ENCODE assay signal across 8 cellular contexts in the genomic region with DNA sequence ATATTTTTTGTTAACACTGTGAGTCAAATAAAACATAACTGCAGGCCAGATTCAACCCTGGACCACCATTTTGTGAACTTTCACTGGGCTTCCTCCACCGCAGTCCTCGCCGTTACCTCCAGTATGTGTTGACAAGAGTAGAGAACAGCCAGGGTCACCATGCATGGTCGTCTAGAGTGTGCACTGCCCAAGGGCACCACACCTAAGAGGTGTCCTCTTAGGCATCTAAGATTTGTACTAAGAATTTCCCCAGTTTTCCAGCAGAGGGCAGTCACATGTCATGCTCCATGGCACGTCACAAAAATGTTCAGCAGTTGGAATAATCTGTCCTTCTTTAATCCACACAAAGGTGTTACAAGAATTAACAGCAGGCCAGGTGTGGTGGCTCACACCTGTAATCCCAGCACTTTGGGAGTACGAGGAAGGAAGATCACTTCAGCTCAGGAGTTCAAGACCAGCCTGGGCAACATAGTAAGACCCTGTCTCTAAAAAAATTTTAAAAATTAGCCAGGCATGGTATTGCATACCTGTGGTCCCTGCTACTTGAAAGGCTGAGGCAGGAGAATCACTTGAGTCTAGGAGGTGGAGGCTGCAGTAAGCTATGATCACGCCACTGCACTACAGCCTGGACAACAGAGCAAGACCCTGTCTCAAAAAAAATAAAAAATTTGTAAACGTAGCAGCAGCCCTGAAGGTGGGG.
DNase-seq lines count a peak whose midpoint lies in the region; ATAC-seq and TF ChIP-seq lines count a peak whose summit lies in the region.

No MANE protein-coding gene starts in this region.

- H3K27me3 Mint-ChIP-seq in activated CD4-positive, alpha-beta T cell treated with anti-CD3 and anti-CD28 coated beads, Interleukin-2, amount 10 ng/mL, durations not matched to agents 24 days and 14 days, result no peaks in the 10 kb centered on the region
- peaks cover 13 to 14% of the 10 kb centered on the region in 2 donors for H3K27me3 Mint-ChIP-seq in effector memory CD8-positive, alpha-beta T cell
- H3K27me3 Mint-ChIP-seq in mesothelial cell of epicardium (ENCODE audit: low read depth), result peaks cover 10% of the 10 kb centered on the region
- no peaks in the 10 kb centered on the region for H3K27me3 Mint-ChIP-seq in stimulated activated naive CD8-positive, alpha-beta T cell treated with anti-CD3 and anti-CD28 coated beads, Interleukin-15, amount 100 ng/mL, for 72 hours

- no peaks in the 10 kb centered on the region for H3K9me3 Mint-ChIP-seq in activated CD4-positive, alpha-beta T cell treated with anti-CD3 and anti-CD28 coated beads, Interleukin-2, amount 10 ng/mL, durations not matched to agents 24 days and 14 days
- H3K9me3 Mint-ChIP-seq in effector memory CD8-positive, alpha-beta T cell, result no peaks in the 10 kb centered on the region
- no peaks in the 10 kb centered on the region for H3K9me3 Mint-ChIP-seq in mesothelial cell of epicardium
- no peaks in the 10 kb centered on the region for H3K9me3 Mint-ChIP-seq in stimulated activated naive CD8-positive, alpha-beta T cell treated with anti-CD3 and anti-CD28 coated beads, Interleukin-15, amount 100 ng/mL, for 72 hours

- DNase-seq in NCI-H2081 (lab: John Stamatoyannopoulos, UW) (peak; percentile 20 to 50), NCI-H2081 treated with DMSO at 0.1 percent for 48 hours (lab: John Stamatoyannopoulos, UW) (no peak), NCI-H526 treated with DMSO at 0.1 percent for 48 hours (lab: John Stamatoyannopoulos, UW) (peak; percentile 61), mesothelial cell of epicardium (ENCODE audit: low spot score in 2 of 2, unreplicated experiment in 2 of 2) (peak in 1 of 2 experiments; percentile 44)
- peak; percentile 89 for DNase-seq in activated CD4-positive, alpha-beta T cell treated with anti-CD3 and anti-CD28 coated beads, Interleukin-2, amount 10 ng/mL, durations not matched to agents 24 days and 14 days
- DNase-seq in effector memory CD8-positive, alpha-beta T cell, result peak; percentile 57 to 64 (median 59)
- DNase-seq in stimulated activated naive CD8-positive, alpha-beta T cell treated with anti-CD3 and anti-CD28 coated beads, Interleukin-15, amount 100 ng/mL, for 72 hours, result peak; percentile 51 to 57

- peaks cover 10% of the 10 kb centered on the region for H3K4me1 Mint-ChIP-seq in activated CD4-positive, alpha-beta T cell treated with anti-CD3 and anti-CD28 coated beads, Interleukin-2, amount 10 ng/mL, durations not matched to agents 24 days and 14 days
- no peaks in the 10 kb centered on the region for H3K4me1 Mint-ChIP-seq in effector memory CD8-positive, alpha-beta T cell (ENCODE audit: low read depth in 2 of 2)
- H3K4me1 Mint-ChIP-seq in mesothelial cell of epicardium, result peaks cover 13% of the 10 kb centered on the region
- H3K4me1 Mint-ChIP-seq in stimulated activated naive CD8-positive, alpha-beta T cell treated with anti-CD3 and anti-CD28 coated beads, Interleukin-15, amount 100 ng/mL, for 72 hours, result peaks cover 16% of the 10 kb centered on the region

- no peak overlapping the region for H3K27ac Mint-ChIP-seq in activated CD4-positive, alpha-beta T cell treated with anti-CD3 and anti-CD28 coated beads, Interleukin-2, amount 10 ng/mL, durations not matched to agents 24 days and 14 days
- H3K27ac Mint-ChIP-seq in effector memory CD8-positive, alpha-beta T cell, result no peak overlapping the region
- H3K27ac Mint-ChIP-seq in mesothelial cell of epicardium, result no peak overlapping the region
- no peak overlapping the region for H3K27ac Mint-ChIP-seq in stimulated activated naive CD8-positive, alpha-beta T cell treated with anti-CD3 and anti-CD28 coated beads, Interleukin-15, amount 100 ng/mL, for 72 hours

- intact Hi-C loops in activated CD4-positive, alpha-beta T cell treated with anti-CD3 and anti-CD28 coated beads, Interleukin-2, amount 10 ng/mL, durations not matched to agents 24 days and 14 days (cut with micrococcal nuclease), result loop anchor here (1.0 to 10.0 kb wide), 3 partner anchors 74 to 274 kb away; a partner anchor contains a TSS

- no peaks in the 10 kb centered on the region for H3K36me3 Mint-ChIP-seq in activated CD4-positive, alpha-beta T cell treated with anti-CD3 and anti-CD28 coated beads, Interleukin-2, amount 10 ng/mL, durations not matched to agents 24 days and 14 days (ENCODE audit: low read depth)
- H3K36me3 Mint-ChIP-seq in effector memory CD8-positive, alpha-beta T cell (ENCODE audit: insufficient read depth), result no peaks in the 10 kb centered on the region
- no peaks in the 10 kb centered on the region for H3K36me3 Mint-ChIP-seq in mesothelial cell of epicardium

- ATAC-seq in HG03175 (IDR thresholded peaks at IDR 0.05; ENCODE audit: unreplicated experiment), result peak; percentile 78
- peak; percentile 86 for ATAC-seq in effector memory CD8-positive, alpha-beta T cell (replicated peaks)
- peak; percentile 90 for ATAC-seq in stimulated activated naive CD8-positive, alpha-beta T cell treated with anti-CD3 and anti-CD28 coated beads, Interleukin-15, amount 100 ng/mL, for 72 hours

- TF ChIP-seq CTCF in mesothelial cell of epicardium (IDR thresholded peaks at IDR 0.05; ENCODE audit: unreplicated experiment), result peak; percentile 81

- no peak overlapping the region for H3K4me3 Mint-ChIP-seq in activated CD4-positive, alpha-beta T cell treated with anti-CD3 and anti-CD28 coated beads, Interleukin-2, amount 10 ng/mL, durations not matched to agents 24 days and 14 days
- no peak overlapping the region for H3K4me3 Mint-ChIP-seq in effector memory CD8-positive, alpha-beta T cell
- H3K4me3 Mint-ChIP-seq in mesothelial cell of epicardium, result no peak overlapping the region
- H3K4me3 Mint-ChIP-seq in stimulated activated naive CD8-positive, alpha-beta T cell treated with anti-CD3 and anti-CD28 coated beads, Interleukin-15, amount 100 ng/mL, for 72 hours, result no peak overlapping the region
